Comparison of ENCODE assay signal across 15 cellular contexts in genomic region chr10:80160361-80161128, GRCh38. TPM values are rescaled to one million over a fixed set of nuclear protein-coding genes. Genes with fewer than 3 reads are reported as not detected.
DNase-seq lines count a peak whose midpoint lies in the region; ATAC-seq and TF ChIP-seq lines count a peak whose summit lies in the region.
"Had no signal": no experiment of that assay in that cellular context is flagged by ENCODE, and none has a peak within 500 bp of the region (broad histone marks: within the 10 kb centered on the region; RNA-seq: fewer than 3 reads in every experiment).

No MANE protein-coding gene starts in this region.

- H3K4me3 ChIP-seq in heart right ventricle = no peak overlapping the region
- no peak overlapping the region for H3K4me3 ChIP-seq in adipocyte (ENCODE audit: low read length)
- H3K4me3 ChIP-seq in aorta (ENCODE audit: low read length in 2 of 2) = no peak overlapping the region
- H3K4me3 ChIP-seq in MG63 = no peak overlapping the region
- H3K4me3 ChIP-seq: Peyer's patch had no signal

- ATAC-seq in heart right ventricle (no peak), Right ventricle myocardium inferior (no peak), natural killer cell (peak in 1 of 3 donors; percentile 20), aorta (ENCODE audit: low FRiP score) (no peak), HG02981 (IDR thresholded peaks at IDR 0.05; ENCODE audit: unreplicated experiment) (no peak), foreskin keratinocyte (no peak)

- H3K4me3 Mint-ChIP-seq in natural killer cell = no peak overlapping the region
- H3K4me3 Mint-ChIP-seq: endodermal cell had no signal

- peaks cover 13 to 19% of the 10 kb centered on the region in 2 donors for H3K4me1 Mint-ChIP-seq in natural killer cell

- H3K27ac Mint-ChIP-seq in natural killer cell = peak overlapping the region; percentile 8 to 82

- H3K36me3 ChIP-seq in heart right ventricle (peaks cover 0 to 100% (median 71%) of the 10 kb centered on the region in 9 donors), adipocyte (ENCODE audit: control insufficient read depth, insufficient read depth, low read length, severe bottlenecking) (peaks cover 84% of the 10 kb centered on the region), aorta (ENCODE audit: control insufficient read depth in 1 of 2, insufficient read depth in 2 of 2, low read length in 1 of 2) (peaks cover 0 to 5% of the 10 kb centered on the region in 2 donors), MG63 (peaks cover 92% of the 10 kb centered on the region)

- TF ChIP-seq CTCF in heart right ventricle (IDR thresholded peaks at IDR 0.05) (no peak), natural killer cell (IDR thresholded peaks at IDR 0.05) (no peak), foreskin keratinocyte (conservative IDR thresholded peaks at IDR 0.05) (no peak)

- H3K9me3 ChIP-seq in heart right ventricle (no peaks in the 10 kb centered on the region), adipocyte (ENCODE audit: control insufficient read depth, low read length) (no peaks in the 10 kb centered on the region), aorta (ENCODE audit: control insufficient read depth, low read length) (no peaks in the 10 kb centered on the region), MG63 (no peaks in the 10 kb centered on the region)
- H3K9me3 ChIP-seq: Peyer's patch had no signal

- H3K27ac ChIP-seq in heart right ventricle = peak overlapping the region in 7 of 10 donors; percentile 29 to 90 (median 40)
- H3K27ac ChIP-seq in aorta (ENCODE audit: low read depth in 1 of 2, low read length in 2 of 2) = no peak overlapping the region
- H3K27ac ChIP-seq in foreskin keratinocyte = no peak overlapping the region

- intact Hi-C loops in heart right ventricle (cut with DNase I) (loop anchor here in 3 of 10 donors (5.0 kb wide), 2 partner anchors 42 to 47 kb away; partner anchors contain the start of gene ANXA11 (in 1 of the 3)), Right ventricle myocardium inferior (cut with DNase I) (no loop called here), natural killer cell (cut with micrococcal nuclease) (no loop called here), aorta (cut with DNase I) (no loop called here)

- no peaks in the 10 kb centered on the region for H3K9me3 Mint-ChIP-seq in natural killer cell
- H3K9me3 Mint-ChIP-seq: endodermal cell had no signal

- no peak for DNase-seq in heart right ventricle
- no peak for DNase-seq in Right ventricle myocardium inferior (ENCODE audit: missing footprints)
- no peak for DNase-seq in adipocyte (ENCODE audit: low read depth)
- no peak for DNase-seq in natural killer cell
- DNase-seq in aorta = peak; percentile 38 to 71
- DNase-seq in MG63 = no peak
- DNase-seq in foreskin keratinocyte = no peak
- DNase-seq: DND-41, endodermal cell, glutamatergic neuron, NCI-H1092 treated with DMSO at 0.1 percent for 48 hours, occipital lobe had no signal

- H3K27me3 ChIP-seq in heart right ventricle (no peaks in the 10 kb centered on the region), adipocyte (replicated peaks; ENCODE audit: control insufficient read depth, insufficient read depth, low read length) (no peaks in the 10 kb centered on the region), aorta (ENCODE audit: control insufficient read depth in 1 of 2, insufficient read depth in 2 of 2, low read length in 1 of 2) (no peaks in the 10 kb centered on the region), MG63 (no peaks in the 10 kb centered on the region), foreskin keratinocyte (no peaks in the 10 kb centered on the region)
- H3K27me3 ChIP-seq: Peyer's patch had no signal

- H3K9ac ChIP-seq in adipocyte (ENCODE audit: low read length) = peak overlapping the region; percentile 30

- H3K4me1 ChIP-seq in heart right ventricle (peaks cover 20 to 90% (median 71%) of the 10 kb centered on the region in 9 donors), adipocyte (ENCODE audit: control insufficient read depth, insufficient read depth, low read length) (peaks cover 81% of the 10 kb centered on the region), aorta (ENCODE audit: control insufficient read depth in 1 of 2, insufficient read depth in 2 of 2, low read length in 2 of 2) (peaks cover 9 to 15% of the 10 kb centered on the region in 2 donors), foreskin keratinocyte (peaks cover 41% of the 10 kb centered on the region)

- peaks cover 16% of the 10 kb centered on the region for H3K36me3 Mint-ChIP-seq in natural killer cell

- H3K27me3 Mint-ChIP-seq in natural killer cell (ENCODE audit: low read depth in 2 of 2) = no peaks in the 10 kb centered on the region

- 94% methylated on average over 15 of the region's 15 CpGs for WGBS in heart right ventricle, 2 donors
- 92 to 95% methylated on average over 15 of the region's 15 CpGs for WGBS in aorta, 2 donors

RNA-seq across cellular contexts. Expression of gene PLAC9, which starts 28.0 kb away (rescaled TPM):
- total RNA-seq in heart right ventricle = 10 to 100 TPM; 16.8 to 41.7 (median 26.8) TPM
- polyA plus RNA-seq in heart right ventricle = 100 to 1,000 TPM in 1 of 2 donors, 10 to 100 TPM in 1; 63.7 to 129 TPM
- total RNA-seq in Right ventricle myocardium inferior = 45.2 TPM
- not detected for total RNA-seq in natural killer cell
- 100 to 1,000 TPM in 1 of 2 donors, 10 to 100 TPM in 1; 37.7 to 113 TPM for total RNA-seq in aorta
- 100 to 1,000 TPM in 1 of 2 donors, 10 to 100 TPM in 1; 72.6 to 166 TPM for polyA plus RNA-seq in aorta
- 2.8 and 3.8 TPM in 2 replicates for total RNA-seq in MG63 (2014; rRNA removed; shearing (Covaris generic); ENCODE audit: low replicate concordance)
- not detected in 2 replicates for total RNA-seq in foreskin keratinocyte
- not detected in 2 replicates for polyA plus RNA-seq in foreskin keratinocyte
- total RNA-seq: NCI-H460 had no signal

RNA-seq across cellular contexts. Expression of gene ANXA11, which starts 44.8 kb away (rescaled TPM):
- total RNA-seq in heart right ventricle = 100 to 1,000 TPM; 338 to 558 (median 422) TPM
- 1,000 to 10,000 TPM in 1 of 2 donors, 100 to 1,000 TPM in 1; 160 to 1,089 TPM for polyA plus RNA-seq in heart right ventricle
- total RNA-seq in Right ventricle myocardium inferior = 420 TPM
- total RNA-seq in natural killer cell = 100 to 1,000 TPM; 213 to 264 (median 245) TPM
- total RNA-seq in aorta = 100 to 1,000 TPM; 227 to 256 TPM
- 100 to 1,000 TPM in 1 of 2 donors, 10 to 100 TPM in 1; 97.3 to 160 TPM for polyA plus RNA-seq in aorta
- 106 and 198 TPM in 2 replicates for total RNA-seq in MG63 (2014; rRNA removed; shearing (Covaris generic); ENCODE audit: low replicate concordance)
- total RNA-seq in foreskin keratinocyte = 168 and 187 TPM in 2 replicates
- polyA plus RNA-seq in foreskin keratinocyte = 177 and 190 TPM in 2 replicates

Comparison
In these comparisons a context has a peak if more than half of its experiments do, and no peak if none do; other contexts are left out.
1. DNase-seq: peak in aorta (2 of 2); none in heart right ventricle (0 of 2), Right ventricle myocardium inferior (single experiment), adipocyte (single experiment), natural killer cell (single experiment), MG63 (single experiment) and foreskin keratinocyte (0 of 2).
2. H3K27ac ChIP-seq: peak in heart right ventricle (7 of 10); none in aorta (0 of 2) and foreskin keratinocyte (single experiment).